In the genomic region with DNA sequence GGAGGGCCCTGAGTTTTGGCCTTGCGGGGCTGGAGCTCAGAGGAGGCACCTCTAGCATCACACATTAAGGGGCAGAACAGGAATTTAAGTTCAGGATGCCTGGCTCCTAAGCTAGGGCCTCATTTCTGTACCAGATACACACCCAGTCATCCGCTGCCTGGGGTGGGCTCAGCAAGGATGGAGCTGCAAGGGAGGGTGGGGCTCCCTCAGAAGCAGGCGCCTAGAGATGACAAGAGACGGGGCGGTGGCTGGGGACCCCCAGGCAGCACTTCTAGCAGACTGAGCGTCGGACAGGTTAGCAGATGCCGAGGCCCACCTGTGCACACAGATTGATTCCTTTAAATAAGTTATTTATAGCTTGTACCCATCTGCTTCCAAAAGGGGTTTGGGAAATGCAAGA, we compare ENCODE assay signal across 13 cellular contexts. TPM values are rescaled to one million over a fixed set of nuclear protein-coding genes. Genes with fewer than 3 reads are reported as not detected.
"Had no signal": no experiment of that assay in that cellular context is flagged by ENCODE, and none has a peak within 500 bp of the region (broad histone marks: within the 10 kb centered on the region; RNA-seq: fewer than 3 reads in every experiment).

No MANE protein-coding gene starts in this region.

- H3K9me3 ChIP-seq: lower lobe of right lung, neutrophil, uterus had no signal

- H3K4me3 ChIP-seq: lower lobe of right lung, uterus had no signal

- H3K27me3 ChIP-seq: uterus had no signal

- H3K27ac Mint-ChIP-seq: activated naive CD8-positive, alpha-beta T cell; mesothelial cell of epicardium; T-helper 17 cell had no signal

- H3K4me3 Mint-ChIP-seq: activated naive CD8-positive, alpha-beta T cell; mesothelial cell of epicardium; T-helper 17 cell had no signal

- H3K36me3 ChIP-seq: lower lobe of right lung, neutrophil, uterus had no signal

- ATAC-seq: esophagus mucosa, T-helper 17 cell had no signal

- H3K27ac ChIP-seq: lower lobe of right lung, neutrophil, uterus had no signal

- H3K36me3 Mint-ChIP-seq: mesothelial cell of epicardium had no signal

- DNase-seq: activated CD4-positive, alpha-beta T cell treated with anti-CD3 and anti-CD28 coated beads, Interleukin-2, amount 50 U/mL, for 48 hours; activated CD4-positive, CD25-positive, alpha-beta regulatory T cell; anterior cingulate cortex; lower lobe of right lung; SK-N-SH; stimulated activated CD4-positive, alpha-beta T cell treated with anti-CD3 and anti-CD28 coated beads, Interleukin-2, amount 100 ng/mL, for 48 hours; stimulated activated CD8-positive, alpha-beta memory T cell treated with anti-CD3 and anti-CD28 coated beads, Interleukin-4, amount 100 ng/mL, for 48 hours; uterus had no signal

- H3K4me1 Mint-ChIP-seq: mesothelial cell of epicardium had no signal

- H3K4me1 ChIP-seq: lower lobe of right lung, uterus had no signal

RNA-seq across cellular contexts. Expression of gene CBFA2T3, which starts 47.5 kb away (rescaled TPM):
- polyA plus RNA-seq: SK-N-SH had no signal
